1 cellular context compared by ENCODE assay signal in genomic region chr4:88908003-88908402, GRCh38.
TF ChIP-seq lines count a peak whose summit lies in the region.

No MANE protein-coding gene starts in this region.

TF ChIP-seq in HepG2, 621 proteins besides CTCF, POLR2A, EP300 and RAD21 (continued from another document):
- TF ChIP-seq ZHX2 (IDR thresholded peaks at IDR 0.05; ENCODE audit: low read depth) (no peak), ZHX2 (CRISPR knock-in tag; IDR thresholded peaks at IDR 0.05; ENCODE audit: borderline replicate concordance) (no peak), HMG20A (CRISPR knock-in tag; IDR thresholded peaks at IDR 0.05; ENCODE audit: borderline replicate concordance) (no peak), ATAD3A (CRISPR knock-in tag; IDR thresholded peaks at IDR 0.05) (no peak), ZNF597 (CRISPR knock-in tag; IDR thresholded peaks at IDR 0.05) (no peak), RBM39 (IDR thresholded peaks at IDR 0.05; ENCODE audit: low read depth, low read length, poor library complexity, severe bottlenecking) (no peak), MTA1 (CRISPR knock-in tag; IDR thresholded peaks at IDR 0.05; ENCODE audit: borderline replicate concordance) (no peak), SP2 (CRISPR knock-in tag; IDR thresholded peaks at IDR 0.05) (no peak)
- TF ChIP-seq, protein P1, sequence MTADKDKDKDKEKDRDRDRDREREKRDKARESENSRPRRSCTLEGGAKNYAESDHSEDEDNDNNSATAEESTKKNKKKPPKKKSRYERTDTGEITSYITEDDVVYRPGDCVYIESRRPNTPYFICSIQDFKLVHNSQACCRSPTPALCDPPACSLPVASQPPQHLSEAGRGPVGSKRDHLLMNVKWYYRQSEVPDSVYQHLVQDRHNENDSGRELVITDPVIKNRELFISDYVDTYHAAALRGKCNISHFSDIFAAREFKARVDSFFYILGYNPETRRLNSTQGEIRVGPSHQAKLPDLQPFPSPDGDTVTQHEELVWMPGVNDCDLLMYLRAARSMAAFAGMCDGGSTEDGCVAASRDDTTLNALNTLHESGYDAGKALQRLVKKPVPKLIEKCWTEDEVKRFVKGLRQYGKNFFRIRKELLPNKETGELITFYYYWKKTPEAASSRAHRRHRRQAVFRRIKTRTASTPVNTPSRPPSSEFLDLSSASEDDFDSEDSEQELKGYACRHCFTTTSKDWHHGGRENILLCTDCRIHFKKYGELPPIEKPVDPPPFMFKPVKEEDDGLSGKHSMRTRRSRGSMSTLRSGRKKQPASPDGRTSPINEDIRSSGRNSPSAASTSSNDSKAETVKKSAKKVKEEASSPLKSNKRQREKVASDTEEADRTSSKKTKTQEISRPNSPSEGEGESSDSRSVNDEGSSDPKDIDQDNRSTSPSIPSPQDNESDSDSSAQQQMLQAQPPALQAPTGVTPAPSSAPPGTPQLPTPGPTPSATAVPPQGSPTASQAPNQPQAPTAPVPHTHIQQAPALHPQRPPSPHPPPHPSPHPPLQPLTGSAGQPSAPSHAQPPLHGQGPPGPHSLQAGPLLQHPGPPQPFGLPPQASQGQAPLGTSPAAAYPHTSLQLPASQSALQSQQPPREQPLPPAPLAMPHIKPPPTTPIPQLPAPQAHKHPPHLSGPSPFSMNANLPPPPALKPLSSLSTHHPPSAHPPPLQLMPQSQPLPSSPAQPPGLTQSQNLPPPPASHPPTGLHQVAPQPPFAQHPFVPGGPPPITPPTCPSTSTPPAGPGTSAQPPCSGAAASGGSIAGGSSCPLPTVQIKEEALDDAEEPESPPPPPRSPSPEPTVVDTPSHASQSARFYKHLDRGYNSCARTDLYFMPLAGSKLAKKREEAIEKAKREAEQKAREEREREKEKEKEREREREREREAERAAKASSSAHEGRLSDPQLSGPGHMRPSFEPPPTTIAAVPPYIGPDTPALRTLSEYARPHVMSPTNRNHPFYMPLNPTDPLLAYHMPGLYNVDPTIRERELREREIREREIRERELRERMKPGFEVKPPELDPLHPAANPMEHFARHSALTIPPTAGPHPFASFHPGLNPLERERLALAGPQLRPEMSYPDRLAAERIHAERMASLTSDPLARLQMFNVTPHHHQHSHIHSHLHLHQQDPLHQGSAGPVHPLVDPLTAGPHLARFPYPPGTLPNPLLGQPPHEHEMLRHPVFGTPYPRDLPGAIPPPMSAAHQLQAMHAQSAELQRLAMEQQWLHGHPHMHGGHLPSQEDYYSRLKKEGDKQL (CRISPR knock-in tag; IDR thresholded peaks at IDR 0.05; ENCODE audit: low read depth), result no peak
TF ChIP-seq in HepG2: peak in this region for 0.
